17 cellular contexts compared by ENCODE assay signal in genomic region chr2:24024018-24024417, GRCh38. TPM values are rescaled to one million over a fixed set of nuclear protein-coding genes. Genes with fewer than 3 reads are reported as not detected.
DNase-seq lines count a peak whose midpoint lies in the region; ATAC-seq and TF ChIP-seq lines count a peak whose summit lies in the region.
"Had no signal": no experiment of that assay in that cellular context is flagged by ENCODE, and none has a peak within 500 bp of the region (broad histone marks: within the 10 kb centered on the region; RNA-seq: fewer than 3 reads in every experiment).

No MANE protein-coding gene starts in this region.

- H3K36me3 ChIP-seq in HCT116 (ENCODE audit: control insufficient read depth in 1 of 2, insufficient read depth in 2 of 2, low read length in 2 of 2) (peaks cover 4 to 5% of the 10 kb centered on the region in 2 experiments; a peak in 3 of 4 replicates), lower lobe of right lung (peaks cover 29% of the 10 kb centered on the region)
- H3K36me3 ChIP-seq: breast epithelium had no signal

- BruUV-seq in HCT116 (replicated peaks; lab: Mats Ljungman, UMichigan) = no TSS peak

- H3K9me3 ChIP-seq in HCT116 (ENCODE audit: control insufficient read depth in 1 of 2, insufficient read depth in 1 of 2, low read depth in 1 of 2, low read length in 2 of 2) = no peaks in the 10 kb centered on the region
- no peaks in the 10 kb centered on the region for H3K9me3 ChIP-seq in lower lobe of right lung
- H3K9me3 ChIP-seq: breast epithelium, Caco-2 had no signal

- TF ChIP-seq POLR2A in HCT116 (IDR thresholded peaks at IDR 0.05; ENCODE audit: borderline replicate concordance, extremely low read depth, insufficient read depth, insufficient read length) = no peak
- no peak for TF ChIP-seq POLR2A in GM18505 (IDR thresholded peaks at IDR 0.05; ENCODE audit: borderline replicate concordance, extremely low read depth, insufficient read depth, insufficient read length)

- H3K4me1 ChIP-seq in HCT116 (ENCODE audit: control insufficient read depth in 1 of 2, insufficient read depth in 2 of 2, low read length in 2 of 2) (peaks cover 0 to 4% of the 10 kb centered on the region in 2 experiments; a peak in 1 of 4 replicates), lower lobe of right lung (no peaks in the 10 kb centered on the region)
- H3K4me1 ChIP-seq: breast epithelium, Caco-2 had no signal

- no peak for TF ChIP-seq CTCF in HCT116 (IDR thresholded peaks at IDR 0.05 in 2 of 3, conservative IDR thresholded peaks at IDR 0.05 in 1 of 3; ENCODE audit: borderline replicate concordance in 1 of 3, insufficient read depth in 1 of 3, low read depth in 2 of 3, low read length in 2 of 3)
- TF ChIP-seq CTCF in cardiac fibroblast (IDR thresholded peaks at IDR 0.05; ENCODE audit: low read depth, low read length) = peak; percentile 73
- no peak for TF ChIP-seq CTCF in lower lobe of right lung (IDR thresholded peaks at IDR 0.05)

- H3K9me2 ChIP-seq in HCT116 (ENCODE audit: insufficient read depth) = no peaks in the 10 kb centered on the region

- CTCF ChIA-PET in HCT116 (lab: Charles Lee) = no interaction called here

- intact Hi-C loops in HCT116 (cut with micrococcal nuclease) = no loop called here
- intact Hi-C loops in lower lobe of right lung (cut with DNase I) = no loop called here

- RAD21 ChIA-PET in HCT116 (lab: Charles Lee; ENCODE audit: low non-redundant PET in 1 of 2, low total read pairs in 2 of 2, uncharacterized antibody in 2 of 2, unreplicated experiment in 2 of 2) = no interaction called here

- 0 out of 2 replicates have a peak, but pooled peaks have one; percentile 15 for TF ChIP-seq RAD21 in HCT116 (IDR thresholded peaks at IDR 0.05; ENCODE audit: low read depth)

- POLR2A ChIA-PET in HCT116 (lab: Charles Lee) = no interaction called here

- no peaks in the 10 kb centered on the region for H4K20me1 ChIP-seq in HCT116 (ENCODE audit: insufficient read depth)

- H3K79me2 ChIP-seq in HCT116 (ENCODE audit: insufficient read depth, low read length) = no peaks in the 10 kb centered on the region

- H3K4me2 ChIP-seq in HCT116 (ENCODE audit: low read length) = no peak overlapping the region

- no peak overlapping the region for H2AFZ ChIP-seq in HCT116 (ENCODE audit: low read depth, low read length, poor library complexity, severe bottlenecking)

- ATAC-seq in HCT116 (peak; percentile 64), lower lobe of right lung (peak in 1 of 2 donors; percentile 29), GM21360 (IDR thresholded peaks at IDR 0.05; ENCODE audit: unreplicated experiment) (no peak), GM18505 (IDR thresholded peaks at IDR 0.05; ENCODE audit: unreplicated experiment) (no peak)
- ATAC-seq: GM12878 had no signal

- H3K9ac ChIP-seq in HCT116 (ENCODE audit: low read length) = no peak overlapping the region

- H3K27ac ChIP-seq in HCT116 (ENCODE audit: low read depth, low read length) = no peak overlapping the region
- no peak overlapping the region for H3K27ac ChIP-seq in lower lobe of right lung
- H3K27ac ChIP-seq: breast epithelium, epithelial cell of prostate had no signal

- DNase-seq in AG20443 (ENCODE audit: low spot score) (peak; percentile 70), HCT116 (ENCODE audit: low read depth, low spot score) (no peak), cardiac fibroblast (ENCODE audit: low read depth in 2 of 2) (peak; percentile 51 to 67), lower lobe of right lung (peak; percentile 48), SK-N-DZ (ENCODE audit: low spot score) (no peak)
- no peak for DNase-seq in stimulated activated naive CD4-positive, alpha-beta T cell treated with Interleukin-2 at 50 U/mL for 16 hours (lab: John Stamatoyannopoulos, UW)
- DNase-seq: activated CD4-positive, CD25-positive, alpha-beta regulatory T cell; activated T-cell treated with anti-CD3 and anti-CD28 coated beads, Interleukin-2, amount 50 U/mL, for 48 hours; Caco-2; NCI-H1436 treated with DMSO at 0.1 percent for 48 hours; NCI-H69; stimulated activated CD4-positive, alpha-beta T cell treated with anti-CD3 and anti-CD28 coated beads, Interleukin-4, amount 100 ng/mL, for 4 hours had no signal

- no peaks in the 10 kb centered on the region for H3K27me3 ChIP-seq in HCT116 (ENCODE audit: insufficient read depth, low read length)
- no peaks in the 10 kb centered on the region for H3K27me3 ChIP-seq in lower lobe of right lung (ENCODE audit: low read depth)
- H3K27me3 ChIP-seq: breast epithelium had no signal

- H3K4me3 ChIP-seq in HCT116 (replicated peaks in 1 of 2; ENCODE audit: low read depth in 1 of 2, low read length in 2 of 2) (no peak overlapping the region), cardiac fibroblast (replicated peaks in 1 of 2; ENCODE audit: low read depth in 2 of 2, low read length in 2 of 2) (no peak overlapping the region), lower lobe of right lung (no peak overlapping the region)
- H3K4me3 ChIP-seq: breast epithelium, GM12878 had no signal

TF ChIP-seq in HCT116, 20 proteins besides CTCF, POLR2A, EP300 and RAD21:
- TF ChIP-seq EZH2phosphoT487 (IDR thresholded peaks at IDR 0.05; ENCODE audit: borderline replicate concordance) = no peak
- no peak for TF ChIP-seq EZH2 (IDR thresholded peaks at IDR 0.05)
- TF ChIP-seq ZNF274 (IDR thresholded peaks at IDR 0.05; ENCODE audit: low read depth, low read length) = no peak
- TF ChIP-seq SRF (IDR thresholded peaks at IDR 0.05; ENCODE audit: low read depth) = no peak
- TF ChIP-seq POLR2AphosphoS5 (IDR thresholded peaks at IDR 0.05; ENCODE audit: low read depth, low read length) = no peak
- no peak for TF ChIP-seq TCF7L2 (IDR thresholded peaks at IDR 0.05; ENCODE audit: borderline replicate concordance, extremely low read depth, insufficient read depth, insufficient read length)
- TF ChIP-seq EGR1 (IDR thresholded peaks at IDR 0.05; ENCODE audit: low read depth) = no peak
- TF ChIP-seq ZFX (IDR thresholded peaks at IDR 0.05) = no peak
- no peak for TF ChIP-seq SIN3A (IDR thresholded peaks at IDR 0.05; ENCODE audit: low read depth)
TF ChIP-seq in HCT116: peak in this region for 0.

RNA-seq across cellular contexts. Expression of gene MFSD2B, which starts 14.1 kb away (rescaled TPM):
- total RNA-seq in HCT116 (2021; ENCODE audit: unreplicated experiment) (0.39 TPM), lower lobe of right lung (0.38 TPM)
- polyA plus RNA-seq in HCT116 (2012) = 0.51 and 0.79 TPM in 2 replicates
- not detected in 2 replicates for polyA plus RNA-seq in SK-N-DZ (2014; cell fraction: cytosol; rRNA removed)
- 0.12 TPM in 1 of 2 replicates, not detected in the other for polyA plus RNA-seq in SK-N-DZ (2014; cell fraction: nucleus; rRNA removed)
- total RNA-seq: breast epithelium had no signal

RNA-seq across cellular contexts. Expression of gene WDCP, which starts 23.2 kb away (rescaled TPM):
- total RNA-seq in HCT116 (2021; ENCODE audit: unreplicated experiment) (19.9 TPM), lower lobe of right lung (10.5 TPM)
- polyA plus RNA-seq in HCT116 (2012) = 6.2 and 7.2 TPM in 2 replicates
- 18.7 and 18.8 TPM in 2 replicates for polyA plus RNA-seq in SK-N-DZ (2014; cell fraction: cytosol; rRNA removed)
- 12.1 and 16.3 TPM in 2 replicates for polyA plus RNA-seq in SK-N-DZ (2014; cell fraction: nucleus; rRNA removed)

RNA-seq across cellular contexts. Expression of gene FKBP1B, which starts 25.5 kb away (rescaled TPM):
- total RNA-seq in HCT116 (2021; ENCODE audit: unreplicated experiment) = 11.8 TPM
- 16.9 and 17.0 TPM in 2 replicates for polyA plus RNA-seq in HCT116 (2012)
- total RNA-seq in lower lobe of right lung = 16.4 TPM
- 33.9 and 47.8 TPM in 2 replicates for polyA plus RNA-seq in SK-N-DZ (2014; cell fraction: cytosol; rRNA removed)
- 23.8 and 33.4 TPM in 2 replicates for polyA plus RNA-seq in SK-N-DZ (2014; cell fraction: nucleus; rRNA removed)

RNA-seq across cellular contexts. Expression of gene SF3B6, which starts 52.1 kb away (rescaled TPM):
- total RNA-seq in HCT116 (2021; ENCODE audit: unreplicated experiment) (129 TPM), lower lobe of right lung (65.5 TPM)
- polyA plus RNA-seq in HCT116 (2012) = 107 and 141 TPM in 2 replicates
- 193 and 230 TPM in 2 replicates for polyA plus RNA-seq in SK-N-DZ (2014; cell fraction: cytosol; rRNA removed)
- 152 and 208 TPM in 2 replicates for polyA plus RNA-seq in SK-N-DZ (2014; cell fraction: nucleus; rRNA removed)

Comparison
In these comparisons a context has a peak if more than half of its experiments do, and no peak if none do; other contexts are left out.
1. DNase-seq: peak in AG20443 (single experiment), cardiac fibroblast (2 of 2) and lower lobe of right lung (single experiment); none in HCT116 (single experiment), stimulated activated naive CD4-positive, alpha-beta T cell treated with Interleukin-2 at 50 U/mL for 16 hours (single experiment) and SK-N-DZ (single experiment).